ENCODE assay signal across 8 cellular contexts in the genomic region with DNA sequence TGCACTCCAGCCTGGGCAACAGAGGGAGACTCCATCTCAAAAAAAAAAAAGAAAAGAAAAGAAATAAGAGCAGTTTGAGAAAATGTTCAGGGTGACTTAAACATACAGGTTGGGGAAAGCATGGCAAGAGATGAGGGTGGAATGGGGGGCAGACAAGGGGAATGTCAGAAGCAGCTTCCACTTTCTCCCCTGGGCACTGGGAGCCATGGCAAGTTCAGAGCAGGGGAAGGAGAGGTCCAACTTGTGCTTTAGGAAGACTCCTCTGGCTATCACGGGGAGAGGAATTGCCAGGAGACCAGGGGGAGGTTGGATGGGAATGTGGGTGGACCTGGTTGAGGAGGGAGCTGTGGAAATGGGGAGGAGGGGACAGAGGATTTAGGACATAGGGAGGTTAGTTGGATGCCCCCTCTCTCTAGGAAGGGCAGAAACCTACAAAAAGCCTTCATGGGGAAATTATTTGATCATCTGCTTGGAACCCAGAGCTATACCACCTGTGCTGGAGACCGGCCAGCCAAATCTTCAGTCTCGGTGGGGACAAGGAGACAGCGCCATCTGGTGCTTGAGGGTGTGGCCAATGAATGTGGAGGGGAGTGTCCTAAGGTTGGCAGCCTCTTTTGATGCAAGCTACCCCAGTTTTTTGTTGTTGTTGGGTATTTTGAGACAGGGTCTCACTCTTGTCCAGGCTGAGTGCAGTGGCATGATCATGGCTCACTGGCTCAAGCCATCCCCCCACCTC. TPM values are rescaled to one million over a fixed set of nuclear protein-coding genes. Genes with fewer than 3 reads are reported as not detected.
DNase-seq lines count a peak whose midpoint lies in the region; ATAC-seq, FAIRE-seq and TF ChIP-seq lines count a peak whose summit lies in the region.

No MANE protein-coding gene starts in this region.

- no peak for FAIRE-seq in small intestine (lab: Jason Lieb, UNC)

- no peaks in the 10 kb centered on the region for H3K27me3 ChIP-seq in BE2C
- no peaks in the 10 kb centered on the region for H3K27me3 ChIP-seq in small intestine (ENCODE audit: control insufficient read depth in 2 of 2, insufficient read depth in 2 of 2, low read length in 2 of 2)

- CTCF ChIA-PET in HEK293 (lab: Yijun Ruan, JAX): interaction anchor here (0.5 to 3.1 kb wide), 50 partner anchors 9 to 1500 kb away, joined by 3 to 42 read pairs (median 4); a partner anchor contains a TSS

- H3K4me1 ChIP-seq in BE2C (no peaks in the 10 kb centered on the region; the same call in 1 of the 2 replicates), HEK293 (ENCODE audit: control insufficient read depth, insufficient read depth, low read length) (no peaks in the 10 kb centered on the region), small intestine (ENCODE audit: control insufficient read depth in 2 of 2, insufficient read depth in 1 of 2, low read depth in 1 of 2, low read length in 1 of 2) (no peaks in the 10 kb centered on the region)

- H3K4me3 ChIP-seq in BE2C (ENCODE audit: low read depth, low read length) (no peak overlapping the region), HEK293 (ENCODE audit: low read depth, low read length) (no peak overlapping the region), fibroblast of the aortic adventitia (ENCODE audit: low read depth, low read length) (no peak overlapping the region), small intestine (ENCODE audit: low read depth in 1 of 2, low read length in 2 of 2) (no peak overlapping the region)

- POLR2A ChIA-PET in HEK293 (lab: Yijun Ruan, JAX): interaction anchor here (0.6 to 2.6 kb wide), 9 partner anchors 12 to 153 kb away, joined by 3 to 9 read pairs (median 4); a partner anchor contains a TSS

- H3K9me3 ChIP-seq in BE2C: no peaks in the 10 kb centered on the region
- no peaks in the 10 kb centered on the region for H3K9me3 ChIP-seq in HEK293 (ENCODE audit: control insufficient read depth, insufficient read depth, low read depth, low read length)
- no peaks in the 10 kb centered on the region for H3K9me3 ChIP-seq in small intestine (ENCODE audit: control insufficient read depth, low read depth)

- TF ChIP-seq CTCF in BE2C (IDR thresholded peaks at IDR 0.05; ENCODE audit: low read depth, low read length) (peak; percentile 76), HEK293 (tag by site-specific recombination; IDR thresholded peaks at IDR 0.05) (peak; percentile 57), fibroblast of the aortic adventitia (IDR thresholded peaks at IDR 0.05; ENCODE audit: insufficient read depth, low read length) (peak; percentile 14)

- H3K27ac ChIP-seq in HEK293 (ENCODE audit: extremely low read depth, low read depth, low read length) (no peak overlapping the region), small intestine (ENCODE audit: low read depth in 1 of 2, low read length in 1 of 2) (no peak overlapping the region)

- 6 to 17% (median 14%) methylated on average over 4 of the region's 4 CpGs for WGBS in small intestine, 3 donors

- no peak for ATAC-seq in HG02885 (IDR thresholded peaks at IDR 0.05; ENCODE audit: poor library complexity, unreplicated experiment)

- DNase-seq in BE2C: peak; percentile 79
- peak; percentile 54 for DNase-seq in NOMO-1 treated with DMSO at 0.1 percent for 48 hours (lab: John Stamatoyannopoulos, UW; ENCODE audit: unreplicated experiment)
- peak; percentile 73 for DNase-seq in activated CD8-positive, alpha-beta memory T cell treated with anti-CD3 and anti-CD28 coated beads, Interleukin-2, amount 50 U/mL, for 48 hours
- no peak for DNase-seq in fibroblast of the aortic adventitia (ENCODE audit: low read depth)
- peak; percentile 65 for DNase-seq in small intestine
- DNase-seq in HK-2 (ENCODE audit: unreplicated experiment): no peak

- H3K36me3 ChIP-seq in BE2C (peaks cover 3% of the 10 kb centered on the region; the same call in 1 of the 2 replicates), HEK293 (ENCODE audit: control insufficient read depth in 2 of 2, insufficient read depth in 1 of 2, low read length in 2 of 2) (peaks cover 38 to 53% of the 10 kb centered on the region in 2 experiments; a peak in 2 of 3 replicates), small intestine (ENCODE audit: control insufficient read depth in 2 of 2, insufficient read depth in 2 of 2, low read length in 2 of 2) (no peaks in the 10 kb centered on the region)

TF ChIP-seq in HEK293, 187 proteins besides CTCF, POLR2A, EP300 and RAD21 (continues in another document):
- TF ChIP-seq ZEB2 (tag by site-specific recombination; IDR thresholded peaks at IDR 0.05) (peak; percentile 54; the same call in 1 of the 2 replicates), ZNF16 (tag by site-specific recombination; IDR thresholded peaks at IDR 0.05; ENCODE audit: low read depth) (peak; percentile 69; the same call in 1 of the 2 replicates), ZNF677 (tag by site-specific recombination; IDR thresholded peaks at IDR 0.05) (no peak)
- TF ChIP-seq, protein P1, sequence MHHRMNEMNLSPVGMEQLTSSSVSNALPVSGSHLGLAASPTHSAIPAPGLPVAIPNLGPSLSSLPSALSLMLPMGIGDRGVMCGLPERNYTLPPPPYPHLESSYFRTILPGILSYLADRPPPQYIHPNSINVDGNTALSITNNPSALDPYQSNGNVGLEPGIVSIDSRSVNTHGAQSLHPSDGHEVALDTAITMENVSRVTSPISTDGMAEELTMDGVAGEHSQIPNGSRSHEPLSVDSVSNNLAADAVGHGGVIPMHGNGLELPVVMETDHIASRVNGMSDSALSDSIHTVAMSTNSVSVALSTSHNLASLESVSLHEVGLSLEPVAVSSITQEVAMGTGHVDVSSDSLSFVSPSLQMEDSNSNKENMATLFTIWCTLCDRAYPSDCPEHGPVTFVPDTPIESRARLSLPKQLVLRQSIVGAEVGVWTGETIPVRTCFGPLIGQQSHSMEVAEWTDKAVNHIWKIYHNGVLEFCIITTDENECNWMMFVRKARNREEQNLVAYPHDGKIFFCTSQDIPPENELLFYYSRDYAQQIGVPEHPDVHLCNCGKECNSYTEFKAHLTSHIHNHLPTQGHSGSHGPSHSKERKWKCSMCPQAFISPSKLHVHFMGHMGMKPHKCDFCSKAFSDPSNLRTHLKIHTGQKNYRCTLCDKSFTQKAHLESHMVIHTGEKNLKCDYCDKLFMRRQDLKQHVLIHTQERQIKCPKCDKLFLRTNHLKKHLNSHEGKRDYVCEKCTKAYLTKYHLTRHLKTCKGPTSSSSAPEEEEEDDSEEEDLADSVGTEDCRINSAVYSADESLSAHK (tag by site-specific recombination; IDR thresholded peaks at IDR 0.05): 0 out of 2 replicates have a peak, but pooled peaks have one; percentile 7
- TF ChIP-seq, protein P2, sequence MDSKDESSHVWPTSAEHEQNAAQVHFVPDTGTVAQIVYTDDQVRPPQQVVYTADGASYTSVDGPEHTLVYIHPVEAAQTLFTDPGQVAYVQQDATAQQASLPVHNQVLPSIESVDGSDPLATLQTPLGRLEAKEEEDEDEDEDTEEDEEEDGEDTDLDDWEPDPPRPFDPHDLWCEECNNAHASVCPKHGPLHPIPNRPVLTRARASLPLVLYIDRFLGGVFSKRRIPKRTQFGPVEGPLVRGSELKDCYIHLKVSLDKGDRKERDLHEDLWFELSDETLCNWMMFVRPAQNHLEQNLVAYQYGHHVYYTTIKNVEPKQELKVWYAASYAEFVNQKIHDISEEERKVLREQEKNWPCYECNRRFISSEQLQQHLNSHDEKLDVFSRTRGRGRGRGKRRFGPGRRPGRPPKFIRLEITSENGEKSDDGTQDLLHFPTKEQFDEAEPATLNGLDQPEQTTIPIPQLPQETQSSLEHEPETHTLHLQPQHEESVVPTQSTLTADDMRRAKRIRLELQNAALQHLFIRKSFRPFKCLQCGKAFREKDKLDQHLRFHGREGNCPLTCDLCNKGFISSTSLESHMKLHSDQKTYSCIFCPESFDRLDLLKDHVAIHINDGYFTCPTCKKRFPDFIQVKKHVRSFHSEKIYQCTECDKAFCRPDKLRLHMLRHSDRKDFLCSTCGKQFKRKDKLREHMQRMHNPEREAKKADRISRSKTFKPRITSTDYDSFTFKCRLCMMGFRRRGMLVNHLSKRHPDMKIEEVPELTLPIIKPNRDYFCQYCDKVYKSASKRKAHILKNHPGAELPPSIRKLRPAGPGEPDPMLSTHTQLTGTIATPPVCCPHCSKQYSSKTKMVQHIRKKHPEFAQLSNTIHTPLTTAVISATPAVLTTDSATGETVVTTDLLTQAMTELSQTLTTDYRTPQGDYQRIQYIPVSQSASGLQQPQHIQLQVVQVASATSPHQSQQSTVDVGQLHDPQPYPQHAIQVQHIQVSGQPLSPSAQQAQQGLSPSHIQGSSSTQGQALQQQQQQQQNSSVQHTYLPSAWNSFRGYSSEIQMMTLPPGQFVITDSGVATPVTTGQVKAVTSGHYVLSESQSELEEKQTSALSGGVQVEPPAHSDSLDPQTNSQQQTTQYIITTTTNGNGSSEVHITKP (tag by site-specific recombination; IDR thresholded peaks at IDR 0.05): peak; percentile 69; the same call in 1 of the 2 replicates
- TF ChIP-seq, protein P3, sequence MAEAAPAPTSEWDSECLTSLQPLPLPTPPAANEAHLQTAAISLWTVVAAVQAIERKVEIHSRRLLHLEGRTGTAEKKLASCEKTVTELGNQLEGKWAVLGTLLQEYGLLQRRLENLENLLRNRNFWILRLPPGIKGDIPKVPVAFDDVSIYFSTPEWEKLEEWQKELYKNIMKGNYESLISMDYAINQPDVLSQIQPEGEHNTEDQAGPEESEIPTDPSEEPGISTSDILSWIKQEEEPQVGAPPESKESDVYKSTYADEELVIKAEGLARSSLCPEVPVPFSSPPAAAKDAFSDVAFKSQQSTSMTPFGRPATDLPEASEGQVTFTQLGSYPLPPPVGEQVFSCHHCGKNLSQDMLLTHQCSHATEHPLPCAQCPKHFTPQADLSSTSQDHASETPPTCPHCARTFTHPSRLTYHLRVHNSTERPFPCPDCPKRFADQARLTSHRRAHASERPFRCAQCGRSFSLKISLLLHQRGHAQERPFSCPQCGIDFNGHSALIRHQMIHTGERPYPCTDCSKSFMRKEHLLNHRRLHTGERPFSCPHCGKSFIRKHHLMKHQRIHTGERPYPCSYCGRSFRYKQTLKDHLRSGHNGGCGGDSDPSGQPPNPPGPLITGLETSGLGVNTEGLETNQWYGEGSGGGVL (tag by site-specific recombination; IDR thresholded peaks at IDR 0.05): peak; percentile 51

RNA-seq across cellular contexts. Expression of a gene that starts 7.3 kb away (rescaled TPM):
- polyA plus RNA-seq in BE2C (2012; ENCODE audit: insufficient read depth, insufficient read length, low read depth): 237 TPM
- 45.3 and 45.9 TPM in 2 replicates for total RNA-seq in fibroblast of the aortic adventitia (ENCODE audit: low replicate concordance)
- 10 to 100 TPM; 44.6 to 51.6 (median 50.5) TPM for polyA plus RNA-seq in small intestine

RNA-seq across cellular contexts. Expression of a gene that starts 7.7 kb away (rescaled TPM):
- polyA plus RNA-seq in BE2C (2012; ENCODE audit: insufficient read depth, insufficient read length, low read depth): 29.4 TPM
- total RNA-seq in fibroblast of the aortic adventitia (ENCODE audit: low replicate concordance): 11.8 and 13.2 TPM in 2 replicates
- polyA plus RNA-seq in small intestine: 1 to 10 TPM; 7.0 to 9.3 (median 8.3) TPM

RNA-seq across cellular contexts. Expression of a gene that starts 34.8 kb away (rescaled TPM):
- polyA plus RNA-seq in BE2C (2012; ENCODE audit: insufficient read depth, insufficient read length, low read depth): 164 TPM
- 84.1 and 158 TPM in 2 replicates for total RNA-seq in fibroblast of the aortic adventitia (ENCODE audit: low replicate concordance)
- polyA plus RNA-seq in small intestine: 100 to 1,000 TPM in 1 of 3 donors, 1 to 10 TPM in 2; 1.6 to 159 (median 7.0) TPM

RNA-seq across cellular contexts. Expression of a gene that starts 36.7 kb away (rescaled TPM):
- polyA plus RNA-seq in BE2C (2012; ENCODE audit: insufficient read depth, insufficient read length, low read depth): 48.9 TPM
- 8.0 and 9.7 TPM in 2 replicates for total RNA-seq in fibroblast of the aortic adventitia (ENCODE audit: low replicate concordance)
- 10 to 100 TPM; 30.7 to 87.4 (median 71.9) TPM for polyA plus RNA-seq in small intestine

Comparison
In these comparisons a context has a peak if more than half of its experiments do, and no peak if none do; other contexts are left out.
1. DNase-seq: peak in BE2C (single experiment), NOMO-1 treated with DMSO at 0.1 percent for 48 hours (single experiment), activated CD8-positive, alpha-beta memory T cell treated with anti-CD3 and anti-CD28 coated beads, Interleukin-2, amount 50 U/mL, for 48 hours (single experiment) and small intestine (single experiment); none in fibroblast of the aortic adventitia (single experiment) and HK-2 (single experiment).
2. CTCF ChIP-seq: peak in every context shown above with its lines; median percentile 76 in BE2C; 57 in HEK293; 14 in fibroblast of the aortic adventitia.